ENCODE assay signal across 14 cellular contexts in the genomic region with DNA sequence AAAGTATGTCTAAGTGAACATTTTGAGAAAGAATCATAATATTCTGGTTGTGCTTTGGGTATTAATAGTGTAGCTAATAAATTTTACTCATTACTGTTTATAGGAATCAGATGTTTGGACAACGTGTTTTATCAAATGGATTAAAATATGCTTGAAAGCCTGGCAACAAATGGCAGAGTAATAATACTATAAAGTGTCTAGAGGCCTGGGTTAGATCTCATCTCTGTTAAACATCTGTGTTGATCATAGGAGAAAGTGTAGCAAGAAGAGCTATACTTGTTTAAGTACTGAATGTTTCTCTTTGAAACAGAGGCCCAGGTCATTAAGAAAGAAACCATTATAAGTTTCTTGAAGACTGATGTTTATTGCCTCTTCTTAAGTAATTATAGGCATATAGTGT. TPM values are rescaled to one million over a fixed set of nuclear protein-coding genes. Genes with fewer than 3 reads are reported as not detected.
DNase-seq lines count a peak whose midpoint lies in the region; ATAC-seq, FAIRE-seq and TF ChIP-seq lines count a peak whose summit lies in the region.
"Had no signal": no experiment of that assay in that cellular context is flagged by ENCODE, and none has a peak within 500 bp of the region (broad histone marks: within the 10 kb centered on the region; RNA-seq: fewer than 3 reads in every experiment).

No MANE protein-coding gene starts in this region.

- no peak overlapping the region for H3K56ac ChIP-seq in IMR-90 (ENCODE audit: extremely low read depth, insufficient read depth, low read length)

- H3K4me3 ChIP-seq in GM23338 = no peak overlapping the region
- H3K4me3 ChIP-seq in IMR-90 (ENCODE audit: insufficient read depth, low read depth, low read length) = no peak overlapping the region
- H3K4me3 ChIP-seq in mesenchymal stem cell (ENCODE audit: insufficient read depth in 1 of 2, low read depth in 1 of 2, low read length in 2 of 2) = no peak overlapping the region
- H3K4me3 ChIP-seq in body of pancreas = no peak overlapping the region
- no peak overlapping the region for H3K4me3 ChIP-seq in prostate gland

- H2AFZ ChIP-seq in GM23338 (no peak overlapping the region), IMR-90 (replicated peaks; ENCODE audit: low read length, poor library complexity) (no peak overlapping the region), mesenchymal stem cell (ENCODE audit: low read depth, low read length) (no peak overlapping the region)

- no peaks in the 10 kb centered on the region for H3K36me3 Mint-ChIP-seq in GM23338 (ENCODE audit: low read depth)

- no peak overlapping the region for H3K18ac ChIP-seq in IMR-90 (ENCODE audit: low read depth, low read length)
- H3K18ac ChIP-seq in mesenchymal stem cell (ENCODE audit: low read depth in 1 of 2, low read length in 2 of 2) = no peak overlapping the region

- H2BK15ac ChIP-seq in IMR-90 (ENCODE audit: low read depth, low read length) (no peak overlapping the region), mesenchymal stem cell (ENCODE audit: low read depth, poor library complexity, severe bottlenecking) (no peak overlapping the region)

- H3K23ac ChIP-seq in IMR-90 (ENCODE audit: low read depth, low read length) (no peak overlapping the region), mesenchymal stem cell (ENCODE audit: low read length in 2 of 2) (no peak overlapping the region)

- intact Hi-C loops in IMR-90 (cut with micrococcal nuclease) = no loop called here
- intact Hi-C loops in body of pancreas (cut with DNase I) = no loop called here
- intact Hi-C loops in prostate gland (cut with DNase I) = no loop called here

- H3F3A ChIP-seq in GM23338 (replicated peaks; ENCODE audit: low read depth) = no peaks in the 10 kb centered on the region

- H2BK120ac ChIP-seq in IMR-90 (ENCODE audit: low read depth, low read length) (no peak overlapping the region), mesenchymal stem cell (ENCODE audit: low read depth, low read length) (no peak overlapping the region)

- H3K27ac ChIP-seq in GM23338 (ENCODE audit: low read depth) (no peak overlapping the region), IMR-90 (ENCODE audit: insufficient read depth, low read length) (no peak overlapping the region), mesenchymal stem cell (ENCODE audit: low read length, poor library complexity, severe bottlenecking) (no peak overlapping the region), body of pancreas (no peak overlapping the region), prostate gland (no peak overlapping the region)
- H3K27ac ChIP-seq: C4-2B had no signal

- H4K8ac ChIP-seq in IMR-90 (ENCODE audit: low read depth in 2 of 2, low read length in 2 of 2) = no peak overlapping the region; a peak in 1 of 4 replicates
- H4K8ac ChIP-seq in mesenchymal stem cell (ENCODE audit: low read length) = no peak overlapping the region

- no peak for TF ChIP-seq RAD21 in IMR-90 (IDR thresholded peaks at IDR 0.05; ENCODE audit: low read length)

- no peak for DNase-seq in GM23338 (ENCODE audit: low spot score)
- peak; percentile 10 for DNase-seq in IMR-90
- DNase-seq in mesenchymal stem cell = peak; percentile 18
- no peak for DNase-seq in erythroblast (lab: John Stamatoyannopoulos, UW)
- no peak for DNase-seq in body of pancreas
- DNase-seq in prostate gland (ENCODE audit: low spot score) = no peak
- DNase-seq: BE2C; CD4-positive, alpha-beta memory T cell; GF-D8 had no signal

- no peaks in the 10 kb centered on the region for H3K9me3 ChIP-seq in IMR-90 (ENCODE audit: control insufficient read depth, insufficient read depth, low read length)
- H3K9me3 ChIP-seq in mesenchymal stem cell (ENCODE audit: control insufficient read depth, low read length) = no peaks in the 10 kb centered on the region
- no peaks in the 10 kb centered on the region for H3K9me3 ChIP-seq in body of pancreas
- no peaks in the 10 kb centered on the region for H3K9me3 ChIP-seq in prostate gland
- H3K9me3 ChIP-seq: BE2C had no signal

- no peak overlapping the region for H4K5ac ChIP-seq in IMR-90 (ENCODE audit: low read depth, low read length)

- FAIRE-seq in endometrium (lab: Jason Lieb, UNC) = peak; percentile 97
- FAIRE-seq: GM19239 had no signal

- WGBS in IMR-90 (ENCODE audit: extremely low coverage in 2 of 2, insufficient read length in 1 of 2), 2 experiments = 33% methylated on average over 1 of the region's 1 CpG; no CpG with 5 or more reads in 1 of the 2 experiments
- WGBS in mesenchymal stem cell = 90% methylated on average over 1 of the region's 1 CpG
- WGBS in body of pancreas, 2 donors = 67 to 79% methylated on average over 1 of the region's 1 CpG
- 22% methylated on average over 1 of the region's 1 CpG for WGBS in prostate gland

- H3K79me1 ChIP-seq in IMR-90 (ENCODE audit: low read depth in 1 of 2, low read length in 2 of 2) = no peaks in the 10 kb centered on the region; a peak in 1 of 4 replicates
- no peaks in the 10 kb centered on the region for H3K79me1 ChIP-seq in mesenchymal stem cell (replicated peaks; ENCODE audit: low read length, poor library complexity, severe bottlenecking)

- 0 out of 2 replicates have a peak, but pooled peaks cover 3% of the 10 kb centered on the region for H3K9me1 ChIP-seq in IMR-90 (ENCODE audit: insufficient read depth, low read length)

- H2BK12ac ChIP-seq in mesenchymal stem cell (ENCODE audit: low read length in 2 of 2) = no peak overlapping the region

- H2AK5ac ChIP-seq in IMR-90 (ENCODE audit: low read depth, low read length) = no peak overlapping the region
- no peak overlapping the region for H2AK5ac ChIP-seq in mesenchymal stem cell (ENCODE audit: low read length, severe bottlenecking)

- H3K36me3 ChIP-seq in GM23338 (ENCODE audit: insufficient read depth) (no peaks in the 10 kb centered on the region), IMR-90 (ENCODE audit: control insufficient read depth, insufficient read depth, low read length) (0 out of 2 replicates have a peak, but pooled peaks cover 1% of the 10 kb centered on the region), mesenchymal stem cell (ENCODE audit: control insufficient read depth in 1 of 2, insufficient read depth in 2 of 2, low read depth in 1 of 2, low read length in 2 of 2) (peaks cover 0 to 18% of the 10 kb centered on the region in 2 experiments), body of pancreas (replicated peaks in 1 of 2; ENCODE audit: insufficient read depth in 1 of 2, low read depth in 2 of 2) (no peaks in the 10 kb centered on the region), prostate gland (no peaks in the 10 kb centered on the region)

- H4K91ac ChIP-seq in IMR-90 (ENCODE audit: insufficient read depth, low read depth, low read length) (no peak overlapping the region), mesenchymal stem cell (ENCODE audit: low read length) (no peak overlapping the region)

- H3K27me3 ChIP-seq in GM23338 (ENCODE audit: insufficient read depth) (no peaks in the 10 kb centered on the region), IMR-90 (ENCODE audit: control insufficient read depth, insufficient read depth, low read length) (no peaks in the 10 kb centered on the region), mesenchymal stem cell (ENCODE audit: control insufficient read depth in 1 of 2, insufficient read depth in 1 of 2, low read length in 2 of 2) (no peaks in the 10 kb centered on the region), body of pancreas (no peaks in the 10 kb centered on the region), prostate gland (replicated peaks; ENCODE audit: insufficient read depth) (no peaks in the 10 kb centered on the region)
- H3K27me3 ChIP-seq: BE2C had no signal

- in situ Hi-C loops in IMR-90 (cut with MboI; ENCODE audit: low sequenced_read_pairs) = no loop called here

- no peaks in the 10 kb centered on the region; the same call in 2 of the 3 replicates for H3K4me1 Mint-ChIP-seq in GM23338
- H3K4me1 Mint-ChIP-seq: IgD-negative memory B cell had no signal

- CTCF ChIA-PET in IMR-90 (lab: Yijun Ruan, JAX) = interaction anchor here (0.6 kb wide), 1 partner anchor 1008 kb away, joined by 3 read pairs; no protein-coding TSS in a partner anchor

- TF ChIP-seq CTCF in GM23338 (conservative IDR thresholded peaks at IDR 0.05; ENCODE audit: low read depth in 2 of 2) = no peak
- no peak for TF ChIP-seq CTCF in IMR-90 (conservative IDR thresholded peaks at IDR 0.05; ENCODE audit: low read depth, low read length)
- no peak for TF ChIP-seq CTCF in body of pancreas (IDR thresholded peaks at IDR 0.05)
- no peak for TF ChIP-seq CTCF in prostate gland (IDR thresholded peaks at IDR 0.05)

- POLR2A ChIA-PET in IMR-90 (lab: Charles Lee; ENCODE audit: unreplicated experiment) = no interaction called here

- H2BK20ac ChIP-seq in IMR-90 (ENCODE audit: low read depth, low read length) = no peak overlapping the region

- H3K27me3 Mint-ChIP-seq in GM23338 (ENCODE audit: insufficient read depth, low read depth, poor library complexity) = no peaks in the 10 kb centered on the region
- H3K27me3 Mint-ChIP-seq: CD4-positive, alpha-beta memory T cell; IgD-negative memory B cell had no signal

- H3K4me2 ChIP-seq in GM23338 = no peak overlapping the region
- H3K4me2 ChIP-seq in IMR-90 (ENCODE audit: low read depth, low read length) = no peak overlapping the region
- no peak overlapping the region for H3K4me2 ChIP-seq in mesenchymal stem cell (ENCODE audit: low read length, poor library complexity, severe bottlenecking)

- dilution Hi-C loops in IMR-90 (cut with HindIII; ENCODE audit: low sequenced_read_pairs, unreplicated experiment) = no loop called here

- TF ChIP-seq POLR2A in IMR-90 (IDR thresholded peaks at IDR 0.05; ENCODE audit: low read depth, low read length) (no peak), erythroblast (IDR thresholded peaks at IDR 0.05; ENCODE audit: low read length) (no peak), body of pancreas (IDR thresholded peaks at IDR 0.05) (no peak), prostate gland (IDR thresholded peaks at IDR 0.05) (no peak)

- H3K27ac Mint-ChIP-seq in GM23338 = peak overlapping the region; percentile 27; the same call in 1 of the 2 replicates
- H3K27ac Mint-ChIP-seq: CD4-positive, alpha-beta memory T cell; IgD-negative memory B cell had no signal

- no peaks in the 10 kb centered on the region for H3K9me3 Mint-ChIP-seq in GM23338
- H3K9me3 Mint-ChIP-seq: CD4-positive, alpha-beta memory T cell; IgD-negative memory B cell had no signal

- H3K14ac ChIP-seq in IMR-90 (replicated peaks; ENCODE audit: low read depth, low read length) (no peak overlapping the region), mesenchymal stem cell (ENCODE audit: low read length in 2 of 2) (no peak overlapping the region)

- H3K4ac ChIP-seq in IMR-90 (ENCODE audit: low read depth, low read length) = no peak overlapping the region
- no peak overlapping the region for H3K4ac ChIP-seq in mesenchymal stem cell (ENCODE audit: low read depth in 1 of 2, low read length in 2 of 2)

- H3K9ac ChIP-seq in IMR-90 (ENCODE audit: low read depth, low read length) (no peak overlapping the region), mesenchymal stem cell (ENCODE audit: low read length) (no peak overlapping the region)

- H3K9me2 ChIP-seq in GM23338 (ENCODE audit: insufficient read depth) = no peaks in the 10 kb centered on the region

- H4K20me1 ChIP-seq in GM23338 (replicated peaks; ENCODE audit: insufficient read depth) = no peaks in the 10 kb centered on the region
- no peaks in the 10 kb centered on the region for H4K20me1 ChIP-seq in IMR-90 (ENCODE audit: insufficient read depth, low read length)

- H2AK9ac ChIP-seq in IMR-90 (replicated peaks; ENCODE audit: low read depth, low read length, poor library complexity) = no peak overlapping the region

- no peaks in the 10 kb centered on the region for H3K79me2 ChIP-seq in GM23338 (replicated peaks; ENCODE audit: insufficient read depth)

- no peak overlapping the region for H2BK5ac ChIP-seq in IMR-90 (ENCODE audit: low read depth, low read length, poor library complexity, severe bottlenecking)
- H2BK5ac ChIP-seq in mesenchymal stem cell (ENCODE audit: low read depth, low read length, poor library complexity, severe bottlenecking) = no peak overlapping the region

- H3K4me1 ChIP-seq in GM23338 (ENCODE audit: insufficient read depth) (no peaks in the 10 kb centered on the region), IMR-90 (ENCODE audit: control insufficient read depth, insufficient read depth, low read length) (peaks cover 1% of the 10 kb centered on the region; the same call in 1 of the 2 replicates), mesenchymal stem cell (ENCODE audit: control insufficient read depth, insufficient read depth, low read depth, low read length) (no peaks in the 10 kb centered on the region), body of pancreas (no peaks in the 10 kb centered on the region), prostate gland (replicated peaks) (peaks cover 4% of the 10 kb centered on the region)
- H3K4me1 ChIP-seq: BE2C had no signal

- BruUV-seq in IMR-90 (replicated peaks; lab: Mats Ljungman, UMichigan) = no TSS peak

- H3K4me3 Mint-ChIP-seq in GM23338 = no peak overlapping the region
- H3K4me3 Mint-ChIP-seq: CD4-positive, alpha-beta memory T cell; IgD-negative memory B cell had no signal

- no peak for ATAC-seq in GM23338
- ATAC-seq in IMR-90 (ENCODE audit: low read depth) = no peak; the same call in 1 of the 2 replicates
- ATAC-seq in body of pancreas = no peak
- ATAC-seq: HCT116 had no signal

RNA-seq across cellular contexts. Expression of gene VPS8, which starts 30.5 kb away (rescaled TPM):
- 29.5 and 45.5 TPM in 2 replicates for total RNA-seq in GM23338 (2014; rRNA removed; shearing (Covaris generic))
- polyA plus RNA-seq in GM23338 (2016; fragmentation: Nextera tagmentation; extraction: Ambion mirVana) (12.3 and 17.3 TPM in 2 replicates), IMR-90 (2012; rRNA removed) (13.1 and 14.0 TPM in 2 replicates)
- total RNA-seq in IMR-90 (2012; rRNA removed) (52.5 and 56.1 TPM in 2 replicates), body of pancreas (10 to 100 TPM; 39.2 to 52.7 TPM), prostate gland (10 to 100 TPM; 36.7 to 70.6 TPM)
- 1.9 and 3.2 TPM in 2 replicates for polyA plus RNA-seq in IMR-90 (2012; cell fraction: cytosol; rRNA removed)
- polyA plus RNA-seq in IMR-90 (2012; cell fraction: nucleus; rRNA removed; ENCODE audit: low replicate concordance) = 11.9 and 55.8 TPM in 2 replicates
- polyA plus RNA-seq in mesenchymal stem cell (2013, experiment 1 of 2) = 13.9 TPM
- 15.3 TPM for polyA plus RNA-seq in mesenchymal stem cell (2013, experiment 2 of 2)

Comparison
In these comparisons a context has a peak if more than half of its experiments do, and no peak if none do; other contexts are left out.
1. DNase-seq: peak in IMR-90 (single experiment) and mesenchymal stem cell (single experiment); none in GM23338 (single experiment), erythroblast (0 of 2), body of pancreas (0 of 4) and prostate gland (single experiment).